ENCODE assay signal across 1 cellular context in the genomic region with DNA sequence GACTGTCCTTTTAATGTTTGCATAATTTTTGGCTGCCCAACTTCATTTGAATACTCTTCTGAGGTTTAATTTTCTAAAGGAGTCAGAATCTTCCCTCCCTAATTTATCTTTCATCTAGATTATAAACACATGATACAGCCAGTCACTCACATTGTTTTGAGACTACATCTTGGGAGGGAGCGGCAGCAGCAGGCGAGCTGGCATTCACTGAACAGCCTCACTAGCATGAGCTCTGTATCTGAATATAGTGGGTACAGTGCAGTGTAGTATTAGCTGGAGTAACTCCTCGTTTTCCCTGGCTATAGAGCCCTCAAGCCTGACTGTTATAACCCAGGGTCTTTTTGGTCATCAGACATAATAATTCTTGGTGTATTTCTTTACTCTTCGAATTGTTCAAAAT.
TF ChIP-seq lines count a peak whose summit lies in the region.

No MANE protein-coding gene starts in this region.

TF ChIP-seq in GM23338, 12 proteins besides CTCF, POLR2A, EP300 and RAD21 (continued from another document):
- TF ChIP-seq, protein P1, sequence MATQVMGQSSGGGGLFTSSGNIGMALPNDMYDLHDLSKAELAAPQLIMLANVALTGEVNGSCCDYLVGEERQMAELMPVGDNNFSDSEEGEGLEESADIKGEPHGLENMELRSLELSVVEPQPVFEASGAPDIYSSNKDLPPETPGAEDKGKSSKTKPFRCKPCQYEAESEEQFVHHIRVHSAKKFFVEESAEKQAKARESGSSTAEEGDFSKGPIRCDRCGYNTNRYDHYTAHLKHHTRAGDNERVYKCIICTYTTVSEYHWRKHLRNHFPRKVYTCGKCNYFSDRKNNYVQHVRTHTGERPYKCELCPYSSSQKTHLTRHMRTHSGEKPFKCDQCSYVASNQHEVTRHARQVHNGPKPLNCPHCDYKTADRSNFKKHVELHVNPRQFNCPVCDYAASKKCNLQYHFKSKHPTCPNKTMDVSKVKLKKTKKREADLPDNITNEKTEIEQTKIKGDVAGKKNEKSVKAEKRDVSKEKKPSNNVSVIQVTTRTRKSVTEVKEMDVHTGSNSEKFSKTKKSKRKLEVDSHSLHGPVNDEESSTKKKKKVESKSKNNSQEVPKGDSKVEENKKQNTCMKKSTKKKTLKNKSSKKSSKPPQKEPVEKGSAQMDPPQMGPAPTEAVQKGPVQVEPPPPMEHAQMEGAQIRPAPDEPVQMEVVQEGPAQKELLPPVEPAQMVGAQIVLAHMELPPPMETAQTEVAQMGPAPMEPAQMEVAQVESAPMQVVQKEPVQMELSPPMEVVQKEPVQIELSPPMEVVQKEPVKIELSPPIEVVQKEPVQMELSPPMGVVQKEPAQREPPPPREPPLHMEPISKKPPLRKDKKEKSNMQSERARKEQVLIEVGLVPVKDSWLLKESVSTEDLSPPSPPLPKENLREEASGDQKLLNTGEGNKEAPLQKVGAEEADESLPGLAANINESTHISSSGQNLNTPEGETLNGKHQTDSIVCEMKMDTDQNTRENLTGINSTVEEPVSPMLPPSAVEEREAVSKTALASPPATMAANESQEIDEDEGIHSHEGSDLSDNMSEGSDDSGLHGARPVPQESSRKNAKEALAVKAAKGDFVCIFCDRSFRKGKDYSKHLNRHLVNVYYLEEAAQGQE (IDR thresholded peaks at IDR 0.05; ENCODE audit: unreplicated experiment) = no peak
